In genomic region chr5:132829742-132830435, GRCh38 we compare ENCODE assay signal across 8 cellular contexts. TPM values are rescaled to one million over a fixed set of nuclear protein-coding genes. Genes with fewer than 3 reads are reported as not detected.
DNase-seq lines count a peak whose midpoint lies in the region; ATAC-seq and TF ChIP-seq lines count a peak whose summit lies in the region.

No MANE protein-coding gene starts in this region.

- peaks cover 58% of the 10 kb centered on the region for H3K27me3 Mint-ChIP-seq in activated naive CD8-positive, alpha-beta T cell treated with anti-CD3 and anti-CD28 coated beads, Interleukin-2, amount 50 U/mL, for 24 hours

- DNase-seq in GM23248 (peak; percentile 90), LHCN-M2 (ENCODE audit: low read depth) (peak; percentile 56), left cardiac atrium (peak; percentile 84), psoas muscle (peak; percentile 79 to 85), vagina (ENCODE audit: extremely low spot score in 2 of 2) (no peak)
- peak; percentile 78 for DNase-seq in activated naive CD8-positive, alpha-beta T cell treated with anti-CD3 and anti-CD28 coated beads, Interleukin-2, amount 50 U/mL, for 24 hours

- H3K9me3 ChIP-seq in ES-I3 (ENCODE audit: control insufficient read depth, insufficient read depth, low read length) (no peaks in the 10 kb centered on the region), GM23248 (ENCODE audit: low read depth) (no peaks in the 10 kb centered on the region), SU-DHL-6 (ENCODE audit: insufficient read depth, low read length) (no peaks in the 10 kb centered on the region), psoas muscle (no peaks in the 10 kb centered on the region), vagina (no peaks in the 10 kb centered on the region)

- intact Hi-C loops in left cardiac atrium (cut with DNase I): loop anchor here (2.0 to 10.0 kb wide), 3 partner anchors 47 to 455 kb away; no protein-coding TSS in a partner anchor
- intact Hi-C loops in psoas muscle (cut with DNase I): loop anchor here (5.0 kb wide), 2 partner anchors 37 to 52 kb away; partner anchors contain the start of genes GDF9 (in 1 of the 2) and UQCRQ (in 1 of the 2)
- intact Hi-C loops in vagina (cut with DNase I): loop anchor here (5.0 kb wide), 1 partner anchor 37 kb away; the partner anchor contains the start of genes GDF9 and UQCRQ

- no peaks in the 10 kb centered on the region for H3K9me3 Mint-ChIP-seq in activated naive CD8-positive, alpha-beta T cell treated with anti-CD3 and anti-CD28 coated beads, Interleukin-2, amount 50 U/mL, for 24 hours

- H3K27me3 ChIP-seq in GM23248 (replicated peaks; ENCODE audit: insufficient read depth) (no peaks in the 10 kb centered on the region), SU-DHL-6 (ENCODE audit: low read length) (no peaks in the 10 kb centered on the region), psoas muscle (ENCODE audit: insufficient read depth in 3 of 3, low read length in 2 of 3) (peaks cover 0 to 35% (median 5%) of the 10 kb centered on the region in 3 donors), vagina (no peaks in the 10 kb centered on the region)

- ATAC-seq in activated naive CD8-positive, alpha-beta T cell treated with anti-CD3 and anti-CD28 coated beads, Interleukin-2, amount 50 U/mL, for 24 hours: peak; percentile 83
- ATAC-seq in left cardiac atrium (peak; percentile 90 to 94), psoas muscle (peak; percentile 86 to 97 (median 92))

- H3K4me3 ChIP-seq in GM23248 (peak overlapping the region; percentile 76), SU-DHL-6 (ENCODE audit: insufficient read depth, low read length, poor library complexity, severe bottlenecking) (peak overlapping the region; percentile 74), psoas muscle (peak overlapping the region; percentile 82), vagina (peak overlapping the region; percentile 59 to 70)

- H3K79me2 ChIP-seq in GM23248 (ENCODE audit: insufficient read depth) (peaks cover 11% of the 10 kb centered on the region; the same call in 1 of the 2 replicates), SU-DHL-6 (ENCODE audit: insufficient read depth, low read length) (no peaks in the 10 kb centered on the region)

- H3K27ac ChIP-seq in GM23248 (peak overlapping the region; percentile 11; the same call in 1 of the 2 replicates), SU-DHL-6 (ENCODE audit: low read depth, low read length) (no peak overlapping the region), psoas muscle (peak overlapping the region; percentile 76), vagina (peak overlapping the region; percentile 79)

- peak overlapping the region; percentile 86 for H3K4me2 ChIP-seq in GM23248 (ENCODE audit: unreplicated experiment)
- H3K4me2 ChIP-seq in SU-DHL-6 (ENCODE audit: low read depth, low read length, poor library complexity, severe bottlenecking): peak overlapping the region; percentile 48

- H3K4me1 ChIP-seq in ES-I3 (ENCODE audit: insufficient read depth, low read length) (peaks cover 9% of the 10 kb centered on the region; the same call in 1 of the 2 replicates), GM23248 (ENCODE audit: insufficient read depth) (peaks cover 4% of the 10 kb centered on the region; the same call in 1 of the 2 replicates), psoas muscle (peaks cover 5% of the 10 kb centered on the region), vagina (peaks cover 15% of the 10 kb centered on the region)

- WGBS in GM23248 (ENCODE audit: low coverage in 1 of 2, low lambda C conversion rate in 2 of 2, missing lambda C conversion rate in 2 of 2), 2 experiments: 3 to 4% methylated on average over 57 to 63 of the region's 75 CpGs
- 3 to 6% (median 4%) methylated on average over 46 to 75 of the region's 75 CpGs for WGBS in psoas muscle, 3 donors

- H3K36me3 ChIP-seq in ES-I3 (ENCODE audit: insufficient read depth, low read length) (no peaks in the 10 kb centered on the region), GM23248 (ENCODE audit: low read depth) (no peaks in the 10 kb centered on the region), SU-DHL-6 (ENCODE audit: low read length) (no peaks in the 10 kb centered on the region), psoas muscle (ENCODE audit: insufficient read depth in 1 of 2, low read depth in 1 of 2) (no peaks in the 10 kb centered on the region), vagina (no peaks in the 10 kb centered on the region)

- peak overlapping the region; percentile 86 for H3K9ac ChIP-seq in ES-I3 (ENCODE audit: low read depth, low read length)
- peak overlapping the region; percentile 82 for H3K9ac ChIP-seq in GM23248
- H3K9ac ChIP-seq in SU-DHL-6 (ENCODE audit: low read length): peak overlapping the region; percentile 65

- H3K9me2 ChIP-seq in GM23248 (ENCODE audit: insufficient read depth) (no peaks in the 10 kb centered on the region), SU-DHL-6 (replicated peaks; ENCODE audit: insufficient read depth, low read length) (no peaks in the 10 kb centered on the region)

- H3F3A ChIP-seq in GM23248 (ENCODE audit: insufficient read depth): no peaks in the 10 kb centered on the region
- H3F3A ChIP-seq in SU-DHL-6 (ENCODE audit: insufficient read depth): no peaks in the 10 kb centered on the region

- H4K20me1 ChIP-seq in GM23248 (ENCODE audit: insufficient read depth): no peaks in the 10 kb centered on the region
- no peaks in the 10 kb centered on the region for H4K20me1 ChIP-seq in SU-DHL-6 (ENCODE audit: low read depth, low read length)

- no peak overlapping the region for H3K27ac Mint-ChIP-seq in activated naive CD8-positive, alpha-beta T cell treated with anti-CD3 and anti-CD28 coated beads, Interleukin-2, amount 50 U/mL, for 24 hours

- in situ Hi-C loops in GM23248 (cut with MboI): no loop called here

- peak overlapping the region; percentile 87 for H2AFZ ChIP-seq in GM23248
- peak overlapping the region; percentile 89 for H2AFZ ChIP-seq in SU-DHL-6 (ENCODE audit: low read depth, low read length, severe bottlenecking)

- H3K36me3 Mint-ChIP-seq in activated naive CD8-positive, alpha-beta T cell treated with anti-CD3 and anti-CD28 coated beads, Interleukin-2, amount 50 U/mL, for 24 hours (ENCODE audit: low read depth): no peaks in the 10 kb centered on the region

- H3K4me1 Mint-ChIP-seq in activated naive CD8-positive, alpha-beta T cell treated with anti-CD3 and anti-CD28 coated beads, Interleukin-2, amount 50 U/mL, for 24 hours: peaks cover 9% of the 10 kb centered on the region

- peak; percentile 69 for TF ChIP-seq CTCF in SU-DHL-6 (IDR thresholded peaks at IDR 0.05; ENCODE audit: insufficient read depth, low read length, poor library complexity, severe bottlenecking)
- peak; percentile 86 for TF ChIP-seq CTCF in psoas muscle (IDR thresholded peaks at IDR 0.05)
- peak; percentile 27 to 76 (median 74) for TF ChIP-seq CTCF in vagina (IDR thresholded peaks at IDR 0.05)

- H3K4me3 Mint-ChIP-seq in activated naive CD8-positive, alpha-beta T cell treated with anti-CD3 and anti-CD28 coated beads, Interleukin-2, amount 50 U/mL, for 24 hours: peak overlapping the region; percentile 81

- no peak for TF ChIP-seq POLR2A in vagina (IDR thresholded peaks at IDR 0.05)

RNA-seq across cellular contexts. Expression of gene SHROOM1, which starts 0.6 kb away (rescaled TPM):
- total RNA-seq in GM23248 (2014; rRNA removed; shearing (Covaris generic)): 9.9 and 13.2 TPM in 2 replicates
- polyA plus RNA-seq in GM23248 (2016; fragmentation: Nextera tagmentation; extraction: Ambion mirVana) (3.8 and 3.9 TPM in 2 replicates), psoas muscle (1 to 10 TPM in 2 of 3 donors, under 1 TPM in 1; 0.66 to 1.5 (median 1.1) TPM)
- total RNA-seq in LHCN-M2 (2014; rRNA removed) (13.3 and 13.4 TPM in 2 replicates), left cardiac atrium (1 to 10 TPM; 6.1 to 7.2 TPM), psoas muscle (1 to 10 TPM; 1.5 to 2.3 (median 1.9) TPM), vagina (17.7 TPM)
- polyA plus RNA-seq in LHCN-M2 (2012): 8.5 TPM

RNA-seq across cellular contexts. Expression of gene SOWAHA, which starts 16.8 kb away (rescaled TPM):
- total RNA-seq in GM23248 (2014; rRNA removed; shearing (Covaris generic)): not detected in 2 replicates
- not detected in 2 replicates for polyA plus RNA-seq in GM23248 (2016; fragmentation: Nextera tagmentation; extraction: Ambion mirVana)
- not detected in 2 replicates for total RNA-seq in LHCN-M2 (2014; rRNA removed)
- polyA plus RNA-seq in LHCN-M2 (2012): not detected
- under 1 TPM in 1 of 2 donors, not detected in 1; 0.06 TPM for total RNA-seq in left cardiac atrium
- total RNA-seq in psoas muscle: not detected
- under 1 TPM in 2 of 3 donors, not detected in 1; 0.01 to 0.06 TPM for polyA plus RNA-seq in psoas muscle
- not detected for total RNA-seq in vagina

RNA-seq across cellular contexts. Expression of gene GDF9, which starts 36.4 kb away (rescaled TPM):
- 0.32 TPM in 1 of 2 replicates, not detected in the other for total RNA-seq in GM23248 (2014; rRNA removed; shearing (Covaris generic))
- polyA plus RNA-seq in GM23248 (2016; fragmentation: Nextera tagmentation; extraction: Ambion mirVana) (not detected in 2 replicates), psoas muscle (1 to 10 TPM in 1 of 3 donors, under 1 TPM in 2; 0.07 to 1.2 (median 0.17) TPM)
- total RNA-seq in LHCN-M2 (2014; rRNA removed) (0.32 TPM in 1 of 2 replicates, not detected in the other), left cardiac atrium (under 1 TPM in 1 of 2 donors, not detected in 1; 0.65 TPM), psoas muscle (1 to 10 TPM in 1 of 4 donors, under 1 TPM in 3; 0.57 to 1.2 (median 0.78) TPM), vagina (not detected)
- 0.09 TPM for polyA plus RNA-seq in LHCN-M2 (2012)

RNA-seq across cellular contexts. Expression of gene UQCRQ, which starts 36.6 kb away (rescaled TPM):
- total RNA-seq in GM23248 (2014; rRNA removed; shearing (Covaris generic)): 77.9 and 138 TPM in 2 replicates
- polyA plus RNA-seq in GM23248 (2016; fragmentation: Nextera tagmentation; extraction: Ambion mirVana): 1,006 and 1,056 TPM in 2 replicates
- 125 and 144 TPM in 2 replicates for total RNA-seq in LHCN-M2 (2014; rRNA removed)
- polyA plus RNA-seq in LHCN-M2 (2012): 848 TPM
- total RNA-seq in left cardiac atrium: 1,000 to 10,000 TPM; 1,029 to 1,106 TPM
- total RNA-seq in psoas muscle: 100 to 1,000 TPM; 696 to 985 (median 915) TPM
- 100 to 1,000 TPM; 649 to 919 (median 760) TPM for polyA plus RNA-seq in psoas muscle
- total RNA-seq in vagina: 189 TPM

RNA-seq across cellular contexts. Expression of gene LEAP2, which starts 43.6 kb away (rescaled TPM):
- 0.13 TPM in 1 of 2 replicates, not detected in the other for total RNA-seq in GM23248 (2014; rRNA removed; shearing (Covaris generic))
- 0.33 and 0.67 TPM in 2 replicates for polyA plus RNA-seq in GM23248 (2016; fragmentation: Nextera tagmentation; extraction: Ambion mirVana)
- 0.17 and 0.77 TPM in 2 replicates for total RNA-seq in LHCN-M2 (2014; rRNA removed)
- polyA plus RNA-seq in LHCN-M2 (2012): 0.62 TPM
- 1 to 10 TPM; 1.1 to 1.3 TPM for total RNA-seq in left cardiac atrium
- 1 to 10 TPM in 1 of 4 donors, under 1 TPM in 3; 0.51 to 1.1 (median 0.76) TPM for total RNA-seq in psoas muscle
- 1 to 10 TPM in 2 of 3 donors, under 1 TPM in 1; 0.70 to 2.7 (median 2.4) TPM for polyA plus RNA-seq in psoas muscle
- 4.2 TPM for total RNA-seq in vagina

Comparison
In these comparisons a context has a peak if more than half of its experiments do, and no peak if none do; other contexts are left out.
1. DNase-seq: peak in GM23248 (single experiment), LHCN-M2 (single experiment), activated naive CD8-positive, alpha-beta T cell treated with anti-CD3 and anti-CD28 coated beads, Interleukin-2, amount 50 U/mL, for 24 hours (single experiment), left cardiac atrium (single experiment) and psoas muscle (2 of 2); none in vagina (0 of 2).
2. Peak in every context shown above with its lines, with median percentiles within 50 percentile points of each other: H3K9ac ChIP-seq, H3K4me3 ChIP-seq, CTCF ChIP-seq and ATAC-seq.